In genomic region chr3:9316881-9317341, GRCh38 we compare ENCODE assay signal across 9 cellular contexts. TPM values are rescaled to one million over a fixed set of nuclear protein-coding genes. Genes with fewer than 3 reads are reported as not detected.
DNase-seq lines count a peak whose midpoint lies in the region; ATAC-seq and TF ChIP-seq lines count a peak whose summit lies in the region.
"Had no signal": no experiment of that assay in that cellular context is flagged by ENCODE, and none has a peak within 500 bp of the region (broad histone marks: within the 10 kb centered on the region; RNA-seq: fewer than 3 reads in every experiment).

No MANE protein-coding gene starts in this region.

- no peak for DNase-seq in breast epithelium (ENCODE audit: low spot score in 2 of 2)
- DNase-seq in MCF 10A (ENCODE audit: unreplicated experiment): no peak
- peak; percentile 58 for DNase-seq in fibroblast of villous mesenchyme (ENCODE audit: low read depth)
- peak; percentile 47 for DNase-seq in neural crest cell (ENCODE audit: low read depth, low spot score)
- DNase-seq in aorta: no peak
- DNase-seq in activated naive CD4-positive, alpha-beta T cell treated with anti-CD3 and anti-CD28 coated beads, Interleukin-2, amount 50 U/mL, for 72 hours (ENCODE audit: low spot score in 2 of 2): no peak
- no peak for DNase-seq in CD4-positive, alpha-beta T cell
- DNase-seq: NCI-H1105 had no signal

- no TSS peak for BruUV-seq in MCF 10A (replicated peaks; lab: Mats Ljungman, UMichigan)

- H3K36me3 ChIP-seq in breast epithelium (no peaks in the 10 kb centered on the region), aorta (ENCODE audit: control insufficient read depth in 1 of 2, insufficient read depth in 2 of 2, low read length in 1 of 2) (no peaks in the 10 kb centered on the region)

- H3K27me3 Mint-ChIP-seq in MCF 10A (ENCODE audit: insufficient read depth, unreplicated experiment) (peaks cover 11% of the 10 kb centered on the region), neural crest cell (ENCODE audit: low read depth) (no peaks in the 10 kb centered on the region)
- peaks cover 10% of the 10 kb centered on the region for H3K27me3 Mint-ChIP-seq in CD4-positive, alpha-beta T cell

- TF ChIP-seq POLR2A in breast epithelium (IDR thresholded peaks at IDR 0.05): no peak

- H3K9me3 ChIP-seq in breast epithelium (no peaks in the 10 kb centered on the region), aorta (ENCODE audit: control insufficient read depth, low read length) (no peaks in the 10 kb centered on the region)
- H3K9me3 ChIP-seq in CD4-positive, alpha-beta T cell (ENCODE audit: control insufficient read depth, low read length): no peaks in the 10 kb centered on the region

- CTCF ChIA-PET in MCF 10A (lab: Yijun Ruan, JAX): interaction anchor here (0.5 kb wide), 1 partner anchor 63 kb away, joined by 3 read pairs; no protein-coding TSS in a partner anchor
- CTCF ChIA-PET in CD4-positive, alpha-beta T cell (lab: Charles Lee): no interaction called here

- H3K4me3 Mint-ChIP-seq in MCF 10A (ENCODE audit: unreplicated experiment) (no peak overlapping the region), neural crest cell (peak overlapping the region; percentile 85)
- no peak overlapping the region for H3K4me3 Mint-ChIP-seq in CD4-positive, alpha-beta T cell

- 1 to 3% methylated on average over 12 of the region's 12 CpGs for WGBS in aorta, 2 donors

- POLR2A ChIA-PET in MCF 10A (lab: Yijun Ruan, JAX): interaction anchor here (0.7 kb wide), 1 partner anchor 248 kb away, joined by 4 read pairs; no protein-coding TSS in a partner anchor
- POLR2A ChIA-PET in CD4-positive, alpha-beta T cell (lab: Charles Lee): no interaction called here

- H3K4me3 ChIP-seq in breast epithelium (peak overlapping the region; percentile 26 to 61 (median 41)), fibroblast of villous mesenchyme (ENCODE audit: low read depth, low read length) (peak overlapping the region; percentile 41), aorta (ENCODE audit: low read length in 2 of 2) (peak overlapping the region; percentile 26 to 87)

- ATAC-seq in aorta (ENCODE audit: low FRiP score): peak; percentile 80
- no peak for ATAC-seq in HG02870 (IDR thresholded peaks at IDR 0.05; ENCODE audit: unreplicated experiment)
- ATAC-seq in activated naive CD4-positive, alpha-beta T cell treated with anti-CD3 and anti-CD28 coated beads, Interleukin-2, amount 50 U/mL, for 72 hours: no peak
- ATAC-seq in CD4-positive, alpha-beta T cell (ENCODE audit: poor library complexity): no peak

- intact Hi-C loops in breast epithelium (cut with DNase I; ENCODE audit: low total_unique reads) (no loop called here), MCF 10A (cut with micrococcal nuclease) (no loop called here), aorta (cut with DNase I) (no loop called here)
- intact Hi-C loops in CD4-positive, alpha-beta T cell (cut with DNase I, micrococcal nuclease): no loop called here

- no peaks in the 10 kb centered on the region for H3K9me3 Mint-ChIP-seq in MCF 10A (ENCODE audit: unreplicated experiment)
- peaks cover 10% of the 10 kb centered on the region for H3K9me3 Mint-ChIP-seq in neural crest cell
- H3K9me3 Mint-ChIP-seq in activated naive CD4-positive, alpha-beta T cell treated with anti-CD3 and anti-CD28 coated beads, Interleukin-2, amount 50 U/mL, for 72 hours: no peaks in the 10 kb centered on the region
- no peaks in the 10 kb centered on the region for H3K9me3 Mint-ChIP-seq in CD4-positive, alpha-beta T cell

- H3K4me1 Mint-ChIP-seq in MCF 10A (ENCODE audit: insufficient read depth, unreplicated experiment) (no peaks in the 10 kb centered on the region), neural crest cell (peaks cover 62% of the 10 kb centered on the region)
- no peaks in the 10 kb centered on the region for H3K4me1 Mint-ChIP-seq in CD4-positive, alpha-beta T cell (ENCODE audit: low read depth)

- no peak for TF ChIP-seq CTCF in breast epithelium (IDR thresholded peaks at IDR 0.05)
- TF ChIP-seq CTCF in MCF 10A (IDR thresholded peaks at IDR 0.05; ENCODE audit: unreplicated experiment): no peak
- no peak for TF ChIP-seq CTCF in fibroblast of villous mesenchyme (IDR thresholded peaks at IDR 0.05; ENCODE audit: insufficient read depth, low read depth, low read length)
- no peak for TF ChIP-seq CTCF in neural crest cell (conservative IDR thresholded peaks at IDR 0.05)
- no peak for TF ChIP-seq CTCF in CD4-positive, alpha-beta T cell (IDR thresholded peaks at IDR 0.05)

- H3K27ac ChIP-seq in breast epithelium: peak overlapping the region; percentile 78 to 82
- peak overlapping the region; percentile 89 to 97 for H3K27ac ChIP-seq in aorta (ENCODE audit: low read depth in 1 of 2, low read length in 2 of 2)
- no peak overlapping the region for H3K27ac ChIP-seq in CD4-positive, alpha-beta T cell (ENCODE audit: low read depth, low read length)

- H3K27ac Mint-ChIP-seq in MCF 10A (ENCODE audit: low read depth, unreplicated experiment) (no peak overlapping the region), neural crest cell (ENCODE audit: unreplicated experiment) (peak overlapping the region; percentile 98)
- H3K27ac Mint-ChIP-seq in activated naive CD4-positive, alpha-beta T cell treated with anti-CD3 and anti-CD28 coated beads, Interleukin-2, amount 50 U/mL, for 72 hours: no peak overlapping the region
- no peak overlapping the region for H3K27ac Mint-ChIP-seq in CD4-positive, alpha-beta T cell

- H3K36me3 Mint-ChIP-seq in MCF 10A (ENCODE audit: insufficient read depth, unreplicated experiment) (peaks cover 3% of the 10 kb centered on the region), neural crest cell (ENCODE audit: low read depth) (peaks cover 10% of the 10 kb centered on the region)
- H3K36me3 Mint-ChIP-seq in activated naive CD4-positive, alpha-beta T cell treated with anti-CD3 and anti-CD28 coated beads, Interleukin-2, amount 50 U/mL, for 72 hours: no peaks in the 10 kb centered on the region
- no peaks in the 10 kb centered on the region for H3K36me3 Mint-ChIP-seq in CD4-positive, alpha-beta T cell (ENCODE audit: low read depth)

- H3K27me3 ChIP-seq in breast epithelium (no peaks in the 10 kb centered on the region), aorta (ENCODE audit: control insufficient read depth in 1 of 2, insufficient read depth in 2 of 2, low read length in 1 of 2) (no peaks in the 10 kb centered on the region)
- no peaks in the 10 kb centered on the region for H3K27me3 ChIP-seq in CD4-positive, alpha-beta T cell (ENCODE audit: control insufficient read depth, insufficient read depth, low read length)

- H3K4me1 ChIP-seq in breast epithelium: peaks cover 0 to 6% of the 10 kb centered on the region in 2 donors
- H3K4me1 ChIP-seq in aorta (ENCODE audit: control insufficient read depth in 1 of 2, insufficient read depth in 2 of 2, low read length in 2 of 2): no peaks in the 10 kb centered on the region

RNA-seq across cellular contexts. Expression of gene THUMPD3, which starts 45.9 kb away (rescaled TPM):
- total RNA-seq in breast epithelium (10 to 100 TPM; 22.2 to 36.4 (median 25.2) TPM), MCF 10A (2022) (53.4 and 63.0 TPM in 2 replicates), fibroblast of villous mesenchyme (40.3 and 50.1 TPM in 2 replicates), neural crest cell (56.9 and 61.0 TPM in 2 replicates), aorta (10 to 100 TPM; 23.8 to 26.2 TPM)
- polyA plus RNA-seq in aorta: 10 to 100 TPM; 16.9 to 22.5 TPM
- 10 to 100 TPM; 61.6 to 62.0 TPM for total RNA-seq in activated naive CD4-positive, alpha-beta T cell treated with anti-CD3 and anti-CD28 coated beads, Interleukin-2, amount 50 U/mL, for 72 hours
- total RNA-seq in CD4-positive, alpha-beta T cell: 10 to 100 TPM; 74.2 to 78.0 TPM

Comparison
In these comparisons a context has a peak if more than half of its experiments do, and no peak if none do; other contexts are left out.
1. DNase-seq: peak in fibroblast of villous mesenchyme (single experiment) and neural crest cell (single experiment); none in breast epithelium (0 of 2), MCF 10A (single experiment), aorta (0 of 2), activated naive CD4-positive, alpha-beta T cell treated with anti-CD3 and anti-CD28 coated beads, Interleukin-2, amount 50 U/mL, for 72 hours (0 of 2) and CD4-positive, alpha-beta T cell (0 of 10).
2. Peak in every context shown above with its lines, with median percentiles within 50 percentile points of each other: H3K4me3 ChIP-seq.